Comparison of ENCODE assay signal across 26 cellular contexts in the genomic region with DNA sequence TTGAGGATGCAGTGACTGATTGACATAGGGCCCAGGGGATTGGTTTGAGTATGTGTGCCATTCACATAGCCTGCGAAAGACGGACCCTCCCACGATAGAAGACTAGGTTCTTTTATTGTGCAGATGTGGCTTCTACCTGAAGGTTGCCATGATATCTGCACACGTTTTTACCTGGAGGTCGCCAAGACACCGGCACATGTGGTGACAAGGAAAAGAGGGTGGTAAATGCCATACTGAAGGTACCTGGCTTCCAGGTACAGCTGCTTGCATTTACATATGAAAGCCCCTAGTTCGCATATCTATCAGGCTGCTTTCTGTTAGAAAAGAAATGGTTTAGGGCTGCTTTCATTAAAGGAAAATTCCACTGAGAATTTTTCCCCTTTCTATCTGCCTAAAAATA.
"Had no signal": no experiment of that assay in that cellular context is flagged by ENCODE, and none has a peak within 500 bp of the region (broad histone marks: within the 10 kb centered on the region; RNA-seq: fewer than 3 reads in every experiment).

No MANE protein-coding gene starts in this region.

- H3K27ac Mint-ChIP-seq: activated CD4-positive, alpha-beta memory T cell treated with anti-CD3 and anti-CD28 coated beads, Interleukin-2, amount 10 ng/mL, durations not matched to agents 7 days and 5 days; activated naive CD4-positive, alpha-beta T cell treated with anti-CD3 and anti-CD28 coated beads for 36 hours; natural killer cell treated with Interleukin-12 subunit alpha and Interleukin-12 subunit beta and Interleukin-15 and Interleukin-18, amount 100 ng/mL, for 72 hours; progenitor cell of endocrine pancreas; stimulated activated naive B cell treated with anti-CD40 and anti-IgM and Interleukin-4, amounts not matched to agents 10 μg/mL and 1 μg/mL and 100 μg/mL, for 72 hours; T-helper 1 cell treated with Interleukin-12 subunit alpha and Interleukin-12 subunit beta and Interleukin-4 antibody, amounts not matched to agents 30 μg/mL and 1 μg/mL, for 36 hours had no signal

- H3K36me3 Mint-ChIP-seq: stimulated activated naive B cell treated with anti-CD40 and anti-IgM and Interleukin-4, amounts not matched to agents 10 μg/mL and 1 μg/mL and 100 μg/mL, for 72 hours had no signal

- H3K4me1 Mint-ChIP-seq: activated CD4-positive, alpha-beta memory T cell treated with anti-CD3 and anti-CD28 coated beads, Interleukin-2, amount 10 ng/mL, durations not matched to agents 7 days and 5 days had no signal

- H3K4me3 ChIP-seq: cardiac muscle cell, gastroesophageal sphincter, heart left ventricle, lung, sigmoid colon, testis, upper lobe of left lung had no signal

- DNase-seq: activated CD4-positive, alpha-beta memory T cell treated with anti-CD3 and anti-CD28 coated beads, Interleukin-2, amount 10 ng/mL, durations not matched to agents 7 days and 5 days; activated CD4-positive, alpha-beta T cell treated with anti-CD3 and anti-CD28 coated beads for 4 hours; activated CD4-positive, CD25-positive, alpha-beta regulatory T cell; activated effector memory CD4-positive, alpha-beta T cell treated with Interleukin-2 at 50 U/mL for 16 hours; activated naive CD4-positive, alpha-beta T cell treated with anti-CD3 and anti-CD28 coated beads for 36 hours; activated T-cell treated with anti-CD3 and anti-CD28 coated beads, Interleukin-2, amount 50 U/mL, for 72 hours; amygdala; cortex of kidney; heart left ventricle; kidney; midbrain; retina; sigmoid colon; stimulated activated CD4-positive, alpha-beta T cell treated with anti-CD3 and anti-CD28 coated beads, Interleukin-2, amount 100 ng/mL, for 48 hours; stimulated activated CD8-positive, alpha-beta memory T cell treated with anti-CD3 and anti-CD28 coated beads, Interleukin-4, amount 100 ng/mL, for 48 hours; stimulated activated naive B cell treated with anti-CD40 and anti-IgM and Interleukin-4, amounts not matched to agents 10 μg/mL and 1 μg/mL and 100 μg/mL, for 72 hours; T1000; testis; upper lobe of left lung had no signal

- H3K4me3 Mint-ChIP-seq: activated CD4-positive, alpha-beta memory T cell treated with anti-CD3 and anti-CD28 coated beads, Interleukin-2, amount 10 ng/mL, durations not matched to agents 7 days and 5 days; activated naive CD4-positive, alpha-beta T cell treated with anti-CD3 and anti-CD28 coated beads for 36 hours; activated T-cell treated with anti-CD3 and anti-CD28 coated beads, Interleukin-2, amount 50 U/mL, for 72 hours; natural killer cell treated with Interleukin-12 subunit alpha and Interleukin-12 subunit beta and Interleukin-15 and Interleukin-18, amount 100 ng/mL, for 72 hours; stimulated activated naive B cell treated with anti-CD40 and anti-IgM and Interleukin-4, amounts not matched to agents 10 μg/mL and 1 μg/mL and 100 μg/mL, for 72 hours; T-helper 1 cell treated with Interleukin-12 subunit alpha and Interleukin-12 subunit beta and Interleukin-4 antibody, amounts not matched to agents 30 μg/mL and 1 μg/mL, for 36 hours had no signal

- H3K36me3 ChIP-seq: cardiac muscle cell, gastroesophageal sphincter, heart left ventricle, sigmoid colon, upper lobe of left lung had no signal

- H3K4me1 ChIP-seq: gastroesophageal sphincter, heart left ventricle, sigmoid colon, testis, upper lobe of left lung had no signal

- H3K9me3 ChIP-seq: testis, upper lobe of left lung had no signal

- H3K27ac ChIP-seq: cardiac muscle cell, epithelial cell of prostate, gastroesophageal sphincter, heart left ventricle, sigmoid colon, testis, upper lobe of left lung had no signal

- H3K9me3 Mint-ChIP-seq: activated CD4-positive, alpha-beta memory T cell treated with anti-CD3 and anti-CD28 coated beads, Interleukin-2, amount 10 ng/mL, durations not matched to agents 7 days and 5 days; T-helper 1 cell treated with Interleukin-12 subunit alpha and Interleukin-12 subunit beta and Interleukin-4 antibody, amounts not matched to agents 30 μg/mL and 1 μg/mL, for 36 hours had no signal

- H3K27me3 ChIP-seq: cardiac muscle cell, gastroesophageal sphincter, heart left ventricle, sigmoid colon, testis, upper lobe of left lung had no signal

- H3K27me3 Mint-ChIP-seq: progenitor cell of endocrine pancreas had no signal
